Comparison of ENCODE assay signal across 8 cellular contexts in the genomic region with DNA sequence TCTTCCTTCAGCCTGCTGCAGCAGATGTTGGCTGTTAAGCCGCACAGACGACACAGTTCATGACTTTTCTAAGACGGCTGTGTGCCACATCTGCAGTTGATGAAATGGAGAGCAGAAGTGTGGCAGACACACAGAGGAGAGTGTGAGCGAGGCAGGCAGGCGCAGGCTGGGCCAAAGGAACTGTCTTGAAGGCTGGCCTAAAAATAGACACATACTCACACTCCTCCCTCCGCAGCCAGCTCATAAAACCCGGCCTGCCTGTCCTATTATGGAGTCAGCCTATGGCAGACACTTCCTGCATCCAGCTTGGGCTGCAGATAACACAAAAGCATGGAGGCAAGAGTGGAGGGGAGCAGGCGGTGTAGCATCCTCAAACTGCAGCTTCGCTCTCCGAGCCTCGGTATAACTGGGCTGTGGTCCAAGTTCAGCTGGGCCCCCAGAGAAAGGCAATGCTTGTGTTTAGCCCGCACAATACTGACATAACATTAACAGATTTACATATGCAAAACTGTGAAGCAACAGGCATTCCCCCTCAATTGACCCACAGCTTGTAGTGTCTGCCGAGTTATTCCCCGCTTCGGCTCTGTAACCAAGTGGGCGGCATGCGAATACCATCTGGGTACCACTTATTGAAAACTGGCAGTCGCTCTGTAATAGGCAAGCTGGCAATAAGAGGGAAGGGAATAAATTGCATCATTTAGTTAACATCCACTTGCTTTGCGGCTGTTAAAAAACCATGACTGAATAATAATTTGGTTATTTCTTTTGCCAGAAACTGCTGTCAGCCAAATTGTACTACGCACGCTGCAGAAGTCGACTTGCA. TPM values are rescaled to one million over a fixed set of nuclear protein-coding genes. Genes with fewer than 3 reads are reported as not detected.
DNase-seq lines count a peak whose midpoint lies in the region; ATAC-seq and TF ChIP-seq lines count a peak whose summit lies in the region.

No MANE protein-coding gene starts in this region.

- no peaks in the 10 kb centered on the region for H3K27me3 Mint-ChIP-seq in nephron (ENCODE audit: low read depth)

- peak overlapping the region in 1 of 4 donors; percentile 46 for H3K4me3 ChIP-seq in esophagus squamous epithelium

- TF ChIP-seq CTCF in esophagus squamous epithelium (IDR thresholded peaks at IDR 0.05) (no peak), nephron (IDR thresholded peaks at IDR 0.05; ENCODE audit: unreplicated experiment in 3 of 3) (no peak)

- no peaks in the 10 kb centered on the region for H3K27me3 ChIP-seq in esophagus squamous epithelium

- no peak for TF ChIP-seq POLR2A in esophagus squamous epithelium (IDR thresholded peaks at IDR 0.05)

- peaks cover 18 to 32% (median 19%) of the 10 kb centered on the region in 3 donors for H3K4me1 ChIP-seq in esophagus squamous epithelium

- no peaks in the 10 kb centered on the region for H3K9me3 ChIP-seq in esophagus squamous epithelium

- peaks cover 31% of the 10 kb centered on the region for H3K4me1 Mint-ChIP-seq in nephron

- 44 to 50% methylated on average over 17 to 20 of the region's 22 CpGs for WGBS in esophagus squamous epithelium, 2 donors

- peak overlapping the region in 3 of 4 donors; percentile 61 to 66 (median 62) for H3K27ac ChIP-seq in esophagus squamous epithelium

- peaks cover 3% of the 10 kb centered on the region for H3K36me3 Mint-ChIP-seq in nephron (ENCODE audit: low read depth)

- DNase-seq in NCI-H1105 treated with DMSO at 0.1 percent for 48 hours (lab: John Stamatoyannopoulos, UW) (peak; percentile 16), NCI-H1105 (lab: John Stamatoyannopoulos, UW) (no peak), SK-N-DZ (ENCODE audit: low spot score) (peak; percentile 66), esophagus squamous epithelium (lab: John Stamatoyannopoulos, UW) (peak; percentile 14), NCI-H2081 treated with DMSO at 0.1 percent for 48 hours (lab: John Stamatoyannopoulos, UW) (no peak)
- DNase-seq in activated T-cell treated with anti-CD3 and anti-CD28 coated beads, Interleukin-2, amount 50 U/mL, for 1 hour = no peak

- H3K27ac Mint-ChIP-seq in nephron = peak overlapping the region; percentile 85 to 97 (median 86)

- H3K4me3 Mint-ChIP-seq in nephron = peak overlapping the region; percentile 40 to 60 (median 54)

- peak; percentile 67 for ATAC-seq in HG03196 (IDR thresholded peaks at IDR 0.05; ENCODE audit: unreplicated experiment)

- no peaks in the 10 kb centered on the region for H3K9me3 Mint-ChIP-seq in nephron

- peaks cover 0 to 8% (median 0%) of the 10 kb centered on the region in 3 donors for H3K36me3 ChIP-seq in esophagus squamous epithelium

- intact Hi-C loops in esophagus squamous epithelium (cut with DNase I) = no loop called here

RNA-seq across cellular contexts. Expression of a gene that starts 40.8 kb away (rescaled TPM):
- polyA plus RNA-seq in SK-N-DZ (2014; cell fraction: cytosol; rRNA removed) = 5.9 and 6.7 TPM in 2 replicates
- 5.6 and 9.7 TPM in 2 replicates for polyA plus RNA-seq in SK-N-DZ (2014; cell fraction: nucleus; rRNA removed)
- 100 to 1,000 TPM in 1 of 4 donors, 10 to 100 TPM in 3; 49.1 to 124 (median 61.1) TPM for total RNA-seq in esophagus squamous epithelium

Comparison
In these comparisons a context has a peak if more than half of its experiments do, and no peak if none do; other contexts are left out.
1. DNase-seq: peak in NCI-H1105 treated with DMSO at 0.1 percent for 48 hours (single experiment), SK-N-DZ (single experiment) and esophagus squamous epithelium (single experiment); none in NCI-H1105 (single experiment), activated T-cell treated with anti-CD3 and anti-CD28 coated beads, Interleukin-2, amount 50 U/mL, for 1 hour (single experiment) and NCI-H2081 treated with DMSO at 0.1 percent for 48 hours (single experiment).